ENCODE assay signal across 12 cellular contexts in genomic region chr21:35190201-35190701, GRCh38.
DNase-seq lines count a peak whose midpoint lies in the region; ATAC-seq and TF ChIP-seq lines count a peak whose summit lies in the region.
"Had no signal": no experiment of that assay in that cellular context is flagged by ENCODE, and none has a peak within 500 bp of the region (broad histone marks: within the 10 kb centered on the region; RNA-seq: fewer than 3 reads in every experiment).

No MANE protein-coding gene starts in this region.

- POLR2A ChIA-PET in activated CD8-positive, alpha-beta T cell treated with anti-CD3 and anti-CD28 coated beads for 36 hours (lab: Charles Lee) = no interaction called here
- POLR2A ChIA-PET in activated CD8-positive, alpha-beta T cell treated with anti-CD3 and anti-CD28 coated beads, Interleukin-2, amount 10 ng/mL, durations not matched to agents 7 days and 5 days (lab: Charles Lee) = no interaction called here

- H4K20me1 ChIP-seq in OCI-LY3 (ENCODE audit: insufficient read depth, low read length) = no peaks in the 10 kb centered on the region

- H2AFZ ChIP-seq in OCI-LY3 (ENCODE audit: low read depth, low read length) = no peak overlapping the region

- H3K4me3 Mint-ChIP-seq in activated CD8-positive, alpha-beta T cell treated with anti-CD3 and anti-CD28 coated beads for 36 hours = no peak overlapping the region
- no peak overlapping the region for H3K4me3 Mint-ChIP-seq in activated CD8-positive, alpha-beta T cell treated with anti-CD3 and anti-CD28 coated beads, Interleukin-2, amount 10 ng/mL, durations not matched to agents 7 days and 5 days
- H3K4me3 Mint-ChIP-seq in stimulated activated memory B cell treated with anti-CD40 and anti-IgM and Interleukin-4, amounts not matched to agents 10 μg/mL and 1 μg/mL and 100 μg/mL, for 72 hours = peak overlapping the region; percentile 27
- no peak overlapping the region for H3K4me3 Mint-ChIP-seq in nephron progenitor cell

- peaks cover 47% of the 10 kb centered on the region for H3K4me1 ChIP-seq in OCI-LY3 (ENCODE audit: low read length)

- no peak overlapping the region for H3K27ac Mint-ChIP-seq in activated CD8-positive, alpha-beta T cell treated with anti-CD3 and anti-CD28 coated beads for 36 hours
- no peak overlapping the region for H3K27ac Mint-ChIP-seq in activated CD8-positive, alpha-beta T cell treated with anti-CD3 and anti-CD28 coated beads, Interleukin-2, amount 10 ng/mL, durations not matched to agents 7 days and 5 days
- H3K27ac Mint-ChIP-seq in stimulated activated memory B cell treated with anti-CD40 and anti-IgM and Interleukin-4, amounts not matched to agents 10 μg/mL and 1 μg/mL and 100 μg/mL, for 72 hours = peak overlapping the region; percentile 85
- H3K27ac Mint-ChIP-seq in nephron progenitor cell = no peak overlapping the region

- no peaks in the 10 kb centered on the region for H3K36me3 Mint-ChIP-seq in activated CD8-positive, alpha-beta T cell treated with anti-CD3 and anti-CD28 coated beads for 36 hours (ENCODE audit: low read depth)
- H3K36me3 Mint-ChIP-seq in activated CD8-positive, alpha-beta T cell treated with anti-CD3 and anti-CD28 coated beads, Interleukin-2, amount 10 ng/mL, durations not matched to agents 7 days and 5 days (ENCODE audit: low read depth) = no peaks in the 10 kb centered on the region
- H3K36me3 Mint-ChIP-seq in stimulated activated memory B cell treated with anti-CD40 and anti-IgM and Interleukin-4, amounts not matched to agents 10 μg/mL and 1 μg/mL and 100 μg/mL, for 72 hours = peaks cover 7% of the 10 kb centered on the region
- no peaks in the 10 kb centered on the region for H3K36me3 Mint-ChIP-seq in nephron progenitor cell (ENCODE audit: low read depth)

- H3K27me3 ChIP-seq in OCI-LY3 (ENCODE audit: low read depth, low read length) = no peaks in the 10 kb centered on the region

- H3K27ac ChIP-seq in OCI-LY3 (ENCODE audit: low read length) (peak overlapping the region; percentile 100), epithelial cell of prostate (peak overlapping the region; percentile 26)

- peaks cover 11% of the 10 kb centered on the region for H3K36me3 ChIP-seq in OCI-LY3 (replicated peaks; ENCODE audit: low read depth, low read length)

- no peak for TF ChIP-seq CTCF in activated CD8-positive, alpha-beta T cell treated with anti-CD3 and anti-CD28 coated beads for 36 hours (IDR thresholded peaks at IDR 0.05)
- TF ChIP-seq CTCF in OCI-LY3 (IDR thresholded peaks at IDR 0.05; ENCODE audit: low read depth, low read length) = no peak
- TF ChIP-seq CTCF in nephron progenitor cell (IDR thresholded peaks at IDR 0.05) = no peak

- ATAC-seq in activated CD8-positive, alpha-beta T cell treated with anti-CD3 and anti-CD28 coated beads for 36 hours = peak; percentile 24
- ATAC-seq in activated CD8-positive, alpha-beta T cell treated with anti-CD3 and anti-CD28 coated beads, Interleukin-2, amount 10 ng/mL, durations not matched to agents 7 days and 5 days = no peak
- ATAC-seq in stimulated activated memory B cell treated with anti-CD40 and anti-IgM and Interleukin-4, amounts not matched to agents 10 μg/mL and 1 μg/mL and 100 μg/mL, for 72 hours = peak; percentile 26

- intact Hi-C loops in activated CD8-positive, alpha-beta T cell treated with anti-CD3 and anti-CD28 coated beads for 36 hours (cut with micrococcal nuclease) = no loop called here

- H3K9me3 ChIP-seq in OCI-LY3 (ENCODE audit: insufficient read depth, low read length) = no peaks in the 10 kb centered on the region

- peak overlapping the region; percentile 81 for H3K9ac ChIP-seq in OCI-LY3 (ENCODE audit: low read length)

- no peaks in the 10 kb centered on the region for H3K79me2 ChIP-seq in OCI-LY3 (ENCODE audit: low read length)

- H3K27me3 Mint-ChIP-seq in activated CD8-positive, alpha-beta T cell treated with anti-CD3 and anti-CD28 coated beads for 36 hours = peaks cover 4% of the 10 kb centered on the region
- peaks cover 18% of the 10 kb centered on the region for H3K27me3 Mint-ChIP-seq in activated CD8-positive, alpha-beta T cell treated with anti-CD3 and anti-CD28 coated beads, Interleukin-2, amount 10 ng/mL, durations not matched to agents 7 days and 5 days (ENCODE audit: low read depth)
- H3K27me3 Mint-ChIP-seq in stimulated activated memory B cell treated with anti-CD40 and anti-IgM and Interleukin-4, amounts not matched to agents 10 μg/mL and 1 μg/mL and 100 μg/mL, for 72 hours = no peaks in the 10 kb centered on the region
- peaks cover 7% of the 10 kb centered on the region for H3K27me3 Mint-ChIP-seq in nephron progenitor cell (ENCODE audit: low read depth, poor library complexity)

- H3K9me3 Mint-ChIP-seq in activated CD8-positive, alpha-beta T cell treated with anti-CD3 and anti-CD28 coated beads for 36 hours = no peaks in the 10 kb centered on the region
- H3K9me3 Mint-ChIP-seq in activated CD8-positive, alpha-beta T cell treated with anti-CD3 and anti-CD28 coated beads, Interleukin-2, amount 10 ng/mL, durations not matched to agents 7 days and 5 days (ENCODE audit: insufficient read depth) = no peaks in the 10 kb centered on the region
- peaks cover 18% of the 10 kb centered on the region for H3K9me3 Mint-ChIP-seq in stimulated activated memory B cell treated with anti-CD40 and anti-IgM and Interleukin-4, amounts not matched to agents 10 μg/mL and 1 μg/mL and 100 μg/mL, for 72 hours
- peaks cover 6% of the 10 kb centered on the region for H3K9me3 Mint-ChIP-seq in nephron progenitor cell

- DNase-seq in activated CD8-positive, alpha-beta T cell treated with anti-CD3 and anti-CD28 coated beads for 36 hours = no peak
- DNase-seq in activated CD8-positive, alpha-beta T cell treated with anti-CD3 and anti-CD28 coated beads, Interleukin-2, amount 10 ng/mL, durations not matched to agents 7 days and 5 days = no peak
- DNase-seq in epithelial cell of prostate (ENCODE audit: low read depth, low spot score) = peak; percentile 56
- DNase-seq in GF-D8 (lab: John Stamatoyannopoulos, UW) = no peak
- DNase-seq in NK-92 (lab: John Stamatoyannopoulos, UW; ENCODE audit: unreplicated experiment) = no peak
- no peak for DNase-seq in nephron progenitor cell
- DNase-seq: activated CD8-positive, alpha-beta memory T cell treated with anti-CD3 and anti-CD28 coated beads, Interleukin-2, amount 50 U/mL, for 48 hours; cerebellar nuclear complex; NCI-H526; stimulated activated CD8-positive, alpha-beta memory T cell treated with anti-CD3 and anti-CD28 coated beads, Interleukin-4, amount 100 ng/mL, for 48 hours had no signal

- peaks cover 14% of the 10 kb centered on the region for H3K4me1 Mint-ChIP-seq in activated CD8-positive, alpha-beta T cell treated with anti-CD3 and anti-CD28 coated beads for 36 hours (ENCODE audit: low read depth)
- no peaks in the 10 kb centered on the region for H3K4me1 Mint-ChIP-seq in activated CD8-positive, alpha-beta T cell treated with anti-CD3 and anti-CD28 coated beads, Interleukin-2, amount 10 ng/mL, durations not matched to agents 7 days and 5 days (ENCODE audit: low read depth)
- peaks cover 47% of the 10 kb centered on the region for H3K4me1 Mint-ChIP-seq in stimulated activated memory B cell treated with anti-CD40 and anti-IgM and Interleukin-4, amounts not matched to agents 10 μg/mL and 1 μg/mL and 100 μg/mL, for 72 hours
- peaks cover 11% of the 10 kb centered on the region for H3K4me1 Mint-ChIP-seq in nephron progenitor cell

- peak overlapping the region; percentile 83 for H3K4me2 ChIP-seq in OCI-LY3 (ENCODE audit: low read length)

- CTCF ChIA-PET in activated CD8-positive, alpha-beta T cell treated with anti-CD3 and anti-CD28 coated beads for 36 hours (lab: Charles Lee) = interaction anchor here (1.6 kb wide), 1 partner anchor 13 kb away, joined by 3 read pairs; no protein-coding TSS in a partner anchor
- CTCF ChIA-PET in activated CD8-positive, alpha-beta T cell treated with anti-CD3 and anti-CD28 coated beads, Interleukin-2, amount 10 ng/mL, durations not matched to agents 7 days and 5 days (lab: Charles Lee) = no interaction called here

- peak overlapping the region; percentile 64 for H3K4me3 ChIP-seq in OCI-LY3 (ENCODE audit: low read length)
